18 cellular contexts compared by ENCODE assay signal in the genomic region with DNA sequence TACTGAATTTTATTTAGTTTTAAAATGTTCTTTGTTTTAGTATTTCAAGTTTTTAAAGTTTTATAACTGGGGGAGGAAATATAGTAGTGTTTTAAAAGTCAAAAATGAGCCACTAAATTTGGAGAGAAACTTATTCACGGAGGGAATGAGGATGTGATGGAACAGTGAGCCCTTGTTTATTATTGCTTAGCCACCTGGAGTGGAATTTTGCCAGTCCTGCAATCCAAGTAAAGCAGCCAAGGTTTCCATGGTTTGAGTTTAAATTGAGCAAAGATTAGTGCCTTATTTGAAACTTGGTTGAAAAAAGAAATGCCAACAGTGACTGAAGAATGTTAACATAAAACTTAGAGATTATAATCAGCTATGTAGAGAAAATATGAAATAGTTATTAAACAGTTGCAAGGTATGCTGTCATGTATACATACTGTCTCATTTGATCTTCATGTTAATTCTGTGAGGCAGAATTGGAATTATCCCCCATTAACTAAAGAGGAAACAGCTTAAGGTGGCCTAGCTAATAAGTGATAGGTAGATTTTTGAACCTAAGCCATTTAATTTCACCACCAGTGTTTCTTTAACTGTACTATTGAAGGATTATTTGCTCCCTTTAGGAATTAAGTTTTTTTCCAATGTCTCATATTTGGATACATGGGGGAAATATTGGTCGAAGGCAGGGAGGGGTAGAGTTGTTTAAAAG. TPM values are rescaled to one million over a fixed set of nuclear protein-coding genes. Genes with fewer than 3 reads are reported as not detected.
DNase-seq lines count a peak whose midpoint lies in the region; ATAC-seq and TF ChIP-seq lines count a peak whose summit lies in the region.
"Had no signal": no experiment of that assay in that cellular context is flagged by ENCODE, and none has a peak within 500 bp of the region (broad histone marks: within the 10 kb centered on the region; RNA-seq: fewer than 3 reads in every experiment).

No MANE protein-coding gene starts in this region.

- H4K20me1 ChIP-seq in PC-9 (ENCODE audit: insufficient read depth) = no peaks in the 10 kb centered on the region

- H3K27ac Mint-ChIP-seq in endothelial cell (ENCODE audit: unreplicated experiment) = no peak overlapping the region
- H3K27ac Mint-ChIP-seq: activated CD4-positive, alpha-beta memory T cell treated with anti-CD3 and anti-CD28 coated beads for 36 hours; activated T-helper 17 cell treated with anti-CD3 and anti-CD28 coated beads, Interleukin-2, amount 50 U/mL, for 72 hours had no signal

- ATAC-seq in heart left ventricle (no peak), Right ventricle myocardium inferior (no peak)
- ATAC-seq: activated T-helper 17 cell treated with anti-CD3 and anti-CD28 coated beads, Interleukin-2, amount 50 U/mL, for 72 hours; upper lobe of right lung had no signal

- WGBS in heart left ventricle, 4 donors = 46 to 59% (median 51%) methylated on average over 2 of the region's 2 CpGs

- H3K4me3 Mint-ChIP-seq in endothelial cell (ENCODE audit: unreplicated experiment) = no peak overlapping the region
- H3K4me3 Mint-ChIP-seq: activated CD4-positive, alpha-beta memory T cell treated with anti-CD3 and anti-CD28 coated beads for 36 hours; activated T-helper 17 cell treated with anti-CD3 and anti-CD28 coated beads, Interleukin-2, amount 50 U/mL, for 72 hours had no signal

- no peaks in the 10 kb centered on the region for H3F3A ChIP-seq in PC-9 (ENCODE audit: insufficient read depth, low read depth)

- DNase-seq in heart left ventricle (no peak), Right ventricle myocardium inferior (ENCODE audit: missing footprints) (no peak), dermis blood vessel endothelial cell (peak; percentile 61), uterus (no peak), ACHN (no peak), endothelial cell (ENCODE audit: low spot score) (no peak), PC-9 (no peak)
- DNase-seq: activated CD4-positive, alpha-beta memory T cell treated with anti-CD3 and anti-CD28 coated beads for 36 hours; amygdala; effector memory CD4-positive, alpha-beta T cell; foreskin fibroblast; MM.1S; NCI-H2029; NCI-H69; SHP77; upper lobe of right lung had no signal

- intact Hi-C loops in heart left ventricle (cut with DNase I) = no loop called here
- intact Hi-C loops in Right ventricle myocardium inferior (cut with DNase I) = no loop called here
- intact Hi-C loops in uterus (cut with DNase I; ENCODE audit: low total_unique reads) = no loop called here
- intact Hi-C loops in PC-9 (cut with micrococcal nuclease; ENCODE audit: unreplicated experiment) = no loop called here

- CTCF ChIA-PET in PC-9 (lab: Charles Lee) = no interaction called here

- peaks cover 0 to 29% (median 16%) of the 10 kb centered on the region in 9 donors for H3K36me3 ChIP-seq in heart left ventricle
- no peaks in the 10 kb centered on the region for H3K36me3 ChIP-seq in parathyroid adenoma (ENCODE audit: control insufficient read depth, insufficient read depth, low read length)
- no peaks in the 10 kb centered on the region for H3K36me3 ChIP-seq in uterus
- no peaks in the 10 kb centered on the region for H3K36me3 ChIP-seq in PC-9 (ENCODE audit: low read depth)

- peaks cover 0 to 52% (median 19%) of the 10 kb centered on the region in 12 donors for H3K4me1 ChIP-seq in heart left ventricle
- H3K4me1 ChIP-seq in parathyroid adenoma = no peaks in the 10 kb centered on the region
- no peaks in the 10 kb centered on the region for H3K4me1 ChIP-seq in uterus
- H3K4me1 ChIP-seq in PC-9 (replicated peaks; ENCODE audit: insufficient read depth) = no peaks in the 10 kb centered on the region

- TF ChIP-seq CTCF in heart left ventricle (IDR thresholded peaks at IDR 0.05) (no peak), parathyroid adenoma (IDR thresholded peaks at IDR 0.05) (no peak), uterus (IDR thresholded peaks at IDR 0.05) (no peak), endothelial cell (IDR thresholded peaks at IDR 0.05; ENCODE audit: unreplicated experiment) (no peak), PC-9 (conservative IDR thresholded peaks at IDR 0.05) (no peak)

- TF ChIP-seq POLR2A in heart left ventricle (IDR thresholded peaks at IDR 0.05) (no peak), uterus (IDR thresholded peaks at IDR 0.05) (no peak)

- no peaks in the 10 kb centered on the region for H3K9me3 Mint-ChIP-seq in endothelial cell (ENCODE audit: unreplicated experiment)
- H3K9me3 Mint-ChIP-seq: activated T-helper 17 cell treated with anti-CD3 and anti-CD28 coated beads, Interleukin-2, amount 50 U/mL, for 72 hours had no signal

- H3K9me2 ChIP-seq in PC-9 (ENCODE audit: insufficient read depth) = no peaks in the 10 kb centered on the region

- H2AFZ ChIP-seq in parathyroid adenoma (no peak overlapping the region), PC-9 (no peak overlapping the region)

- H3K79me2 ChIP-seq in parathyroid adenoma = peaks cover 3% of the 10 kb centered on the region
- H3K79me2 ChIP-seq in PC-9 (ENCODE audit: low read depth) = no peaks in the 10 kb centered on the region

- no peak overlapping the region for H3K9ac ChIP-seq in parathyroid adenoma

- no peak overlapping the region for H3K4me2 ChIP-seq in parathyroid adenoma (ENCODE audit: low read length)
- no peak overlapping the region for H3K4me2 ChIP-seq in PC-9

- H3K27me3 ChIP-seq in heart left ventricle (no peaks in the 10 kb centered on the region), parathyroid adenoma (ENCODE audit: control insufficient read depth, insufficient read depth, low read length) (no peaks in the 10 kb centered on the region), uterus (no peaks in the 10 kb centered on the region), PC-9 (ENCODE audit: insufficient read depth, low read depth) (no peaks in the 10 kb centered on the region)
- H3K27me3 ChIP-seq: upper lobe of right lung had no signal

- H3K36me3 Mint-ChIP-seq in endothelial cell (ENCODE audit: low read depth, unreplicated experiment) = peaks cover 7% of the 10 kb centered on the region

- H3K9me3 ChIP-seq in heart left ventricle = peaks cover 0 to 2% (median 0%) of the 10 kb centered on the region in 12 donors
- H3K9me3 ChIP-seq in parathyroid adenoma (ENCODE audit: control insufficient read depth, low read length) = no peaks in the 10 kb centered on the region
- no peaks in the 10 kb centered on the region for H3K9me3 ChIP-seq in uterus
- H3K9me3 ChIP-seq in PC-9 (ENCODE audit: insufficient read depth, low read depth) = no peaks in the 10 kb centered on the region
- H3K9me3 ChIP-seq: upper lobe of right lung had no signal

- no TSS peak for BruUV-seq in PC-9 (replicated peaks; lab: Mats Ljungman, UMichigan)

- POLR2A ChIA-PET in PC-9 (lab: Charles Lee; ENCODE audit: unreplicated experiment) = no interaction called here

- H3K27me3 Mint-ChIP-seq in endothelial cell (ENCODE audit: unreplicated experiment) = peaks cover 3% of the 10 kb centered on the region
- H3K27me3 Mint-ChIP-seq: activated CD4-positive, alpha-beta memory T cell treated with anti-CD3 and anti-CD28 coated beads for 36 hours; activated T-helper 17 cell treated with anti-CD3 and anti-CD28 coated beads, Interleukin-2, amount 50 U/mL, for 72 hours had no signal

- no peak overlapping the region for H3K4me3 ChIP-seq in heart left ventricle
- no peak overlapping the region for H3K4me3 ChIP-seq in parathyroid adenoma (ENCODE audit: low read depth, low read length)
- no peak overlapping the region for H3K4me3 ChIP-seq in uterus
- H3K4me3 ChIP-seq in PC-9 = no peak overlapping the region
- H3K4me3 ChIP-seq: upper lobe of right lung had no signal

- peak overlapping the region in 8 of 12 donors; percentile 18 to 58 (median 30) for H3K27ac ChIP-seq in heart left ventricle
- peak overlapping the region; percentile 16 for H3K27ac ChIP-seq in parathyroid adenoma
- H3K27ac ChIP-seq in uterus = peak overlapping the region; percentile 44 to 67
- H3K27ac ChIP-seq in PC-9 = no peak overlapping the region
- H3K27ac ChIP-seq: upper lobe of right lung had no signal

- in situ Hi-C loops in ACHN (cut with HindIII; ENCODE audit: low pct_ligation_motif_present, low pct_unique_long_range_greater_than_20kb, low sequenced_read_pairs) = no loop called here

- peaks cover 18% of the 10 kb centered on the region for H3K4me1 Mint-ChIP-seq in endothelial cell (ENCODE audit: unreplicated experiment)

RNA-seq across cellular contexts. Expression of a gene that starts 36.4 kb away (rescaled TPM):
- total RNA-seq in heart left ventricle (10 to 100 TPM; 16.7 to 38.5 (median 24.0) TPM), Right ventricle myocardium inferior (22.6 TPM), dermis blood vessel endothelial cell (152 and 157 TPM in 2 replicates), uterus (10 to 100 TPM; 11.5 to 65.6 (median 41.5) TPM), endothelial cell (ENCODE audit: unreplicated experiment) (36.0 TPM), PC-9 (2021) (13.3 and 18.6 TPM in 2 replicates)
- 10 to 100 TPM in 1 of 2 donors, 1 to 10 TPM in 1; 6.0 to 18.9 TPM for polyA plus RNA-seq in heart left ventricle
